ENCODE assay signal across 8 cellular contexts in genomic region chr22:20857838-20858614, GRCh38. TPM values are rescaled to one million over a fixed set of nuclear protein-coding genes. Genes with fewer than 3 reads are reported as not detected.
DNase-seq lines count a peak whose midpoint lies in the region; ATAC-seq and TF ChIP-seq lines count a peak whose summit lies in the region.

No MANE protein-coding gene starts in this region.

- peak; percentile 45 for ATAC-seq in HG02588 (IDR thresholded peaks at IDR 0.05; ENCODE audit: unreplicated experiment)
- ATAC-seq in T-cell (replicated peaks in 1 of 4), result peak; percentile 59 to 64 (median 60)
- ATAC-seq in left ventricle myocardium superior, result peak; percentile 80
- peak; percentile 78 for ATAC-seq in upper lobe of right lung

- peak overlapping the region; percentile 89 for H3K27ac ChIP-seq in upper lobe of right lung

- CTCF ChIA-PET in T-cell (lab: Charles Lee), result no interaction called here

- no peaks in the 10 kb centered on the region for H3K36me3 ChIP-seq in upper lobe of right lung

- no peaks in the 10 kb centered on the region for H3K27me3 Mint-ChIP-seq in T-cell
- no peaks in the 10 kb centered on the region for H3K27me3 Mint-ChIP-seq in progenitor cell of endocrine pancreas

- no peaks in the 10 kb centered on the region for H3K27me3 ChIP-seq in upper lobe of right lung

- TF ChIP-seq CTCF in GM12864 (IDR thresholded peaks at IDR 0.05; ENCODE audit: low read depth, low read length, missing control alignments), result peak; percentile 4
- no peak for TF ChIP-seq CTCF in progenitor cell of endocrine pancreas (IDR thresholded peaks at IDR 0.05; ENCODE audit: unreplicated experiment)
- no peak for TF ChIP-seq CTCF in upper lobe of right lung (IDR thresholded peaks at IDR 0.05)

- H3K4me1 ChIP-seq in upper lobe of right lung, result peaks cover 46% of the 10 kb centered on the region

- no peaks in the 10 kb centered on the region for H3K9me3 ChIP-seq in upper lobe of right lung

- intact Hi-C loops in left ventricle myocardium superior (cut with micrococcal nuclease) (no loop called here), upper lobe of right lung (cut with DNase I) (loop anchor here (10.0 kb wide), 1 partner anchor 63 kb away; no protein-coding TSS in a partner anchor)

- H3K36me3 Mint-ChIP-seq in T-cell (peaks cover 6% of the 10 kb centered on the region), progenitor cell of endocrine pancreas (ENCODE audit: insufficient read depth) (no peaks in the 10 kb centered on the region)

- H3K4me1 Mint-ChIP-seq in T-cell (peaks cover 60 to 70% (median 70%) of the 10 kb centered on the region in 3 donors), progenitor cell of endocrine pancreas (ENCODE audit: low read depth) (peaks cover 22% of the 10 kb centered on the region)

- H3K9me3 Mint-ChIP-seq in T-cell (no peaks in the 10 kb centered on the region), progenitor cell of endocrine pancreas (ENCODE audit: low read depth) (no peaks in the 10 kb centered on the region)

- DNase-seq in GM12864 (ENCODE audit: low read depth), result peak; percentile 49
- DNase-seq in NCI-H1048 (lab: John Stamatoyannopoulos, UW), result peak; percentile 76
- DNase-seq in T-cell, result peak in 32 of 34 experiments; percentile 50 to 84 (median 68)
- peak; percentile 57 for DNase-seq in amniotic stem cell (lab: John Stamatoyannopoulos, UW)
- peak; percentile 90 for DNase-seq in left ventricle myocardium superior
- peak; percentile 85 for DNase-seq in progenitor cell of endocrine pancreas (ENCODE audit: low spot score, unreplicated experiment)
- peak; percentile 95 for DNase-seq in upper lobe of right lung

- H3K4me3 Mint-ChIP-seq in T-cell (peak overlapping the region; percentile 84 to 96 (median 88)), progenitor cell of endocrine pancreas (ENCODE audit: low read depth) (peak overlapping the region; percentile 83)

- POLR2A ChIA-PET in T-cell (lab: Charles Lee), result no interaction called here

- H3K27ac Mint-ChIP-seq in T-cell (peak overlapping the region; percentile 61 to 81), progenitor cell of endocrine pancreas (peak overlapping the region; percentile 91)

- H3K4me3 ChIP-seq in GM12864 (ENCODE audit: low read depth, low read length) (peak overlapping the region; percentile 71), upper lobe of right lung (peak overlapping the region; percentile 96)

RNA-seq across cellular contexts. Expression of gene PI4KA, which starts 0.6 kb away (rescaled TPM):
- total RNA-seq in T-cell (100 to 1,000 TPM; 135 to 187 (median 143) TPM), left ventricle myocardium superior (46.2 TPM), progenitor cell of endocrine pancreas (125 and 140 TPM in 2 replicates), upper lobe of right lung (113 TPM)

RNA-seq across cellular contexts. Expression of gene SNAP29, which starts 0.8 kb away (rescaled TPM):
- total RNA-seq in T-cell (10 to 100 TPM; 15.8 to 26.2 (median 23.3) TPM), left ventricle myocardium superior (24.2 TPM), progenitor cell of endocrine pancreas (20.4 and 20.6 TPM in 2 replicates), upper lobe of right lung (24.3 TPM)

RNA-seq across cellular contexts. Expression of gene CRKL, which starts 59.2 kb away (rescaled TPM):
- total RNA-seq in T-cell (10 to 100 TPM; 41.7 to 87.7 (median 85.4) TPM), left ventricle myocardium superior (54.7 TPM), progenitor cell of endocrine pancreas (81.4 and 86.3 TPM in 2 replicates), upper lobe of right lung (60.8 TPM)

Comparison
In these comparisons a context has a peak if more than half of its experiments do, and no peak if none do; other contexts are left out.
1. Peak in every context shown above with its lines: DNase-seq, ATAC-seq, H3K4me3 ChIP-seq and H3K27ac ChIP-seq.